ENCODE assay signal across 17 cellular contexts in genomic region chr5:55429221-55429620, GRCh38.
"Had no signal": no experiment of that assay in that cellular context is flagged by ENCODE, and none has a peak within 500 bp of the region (broad histone marks: within the 10 kb centered on the region; RNA-seq: fewer than 3 reads in every experiment).

No MANE protein-coding gene starts in this region.

- H3K9me3 ChIP-seq: psoas muscle, stomach, thoracic aorta had no signal

- H3K27me3 ChIP-seq: brain microvascular endothelial cell, stomach had no signal

- H3K27ac ChIP-seq: brain microvascular endothelial cell had no signal

- H3K4me1 Mint-ChIP-seq: neural crest cell had no signal

- ATAC-seq: activated naive CD4-positive, alpha-beta T cell treated with anti-CD3 and anti-CD28 coated beads, Interleukin-2, amount 50 U/mL, for 72 hours; psoas muscle had no signal

- H3K4me3 Mint-ChIP-seq: neural crest cell had no signal

- DNase-seq: activated CD4-positive, CD25-positive, alpha-beta regulatory T cell treated with anti-CD3 and anti-CD28 coated beads, Interleukin-2, amount 50 U/mL, for 72 hours; activated CD8-positive, alpha-beta memory T cell treated with anti-CD3 and anti-CD28 coated beads for 24 hours; activated CD8-positive, alpha-beta memory T cell treated with anti-CD3 and anti-CD28 coated beads, Interleukin-2, amount 50 U/mL, for 48 hours; activated effector memory CD4-positive, alpha-beta T cell treated with anti-CD3 and anti-CD28 coated beads, Interleukin-2, amount 50 U/mL, for 16 hours; activated T-cell treated with anti-CD3 and anti-CD28 coated beads, Interleukin-2, amount 50 U/mL, for 48 hours; amniotic stem cell; brain microvascular endothelial cell; central memory CD4-positive, alpha-beta T cell; foreskin melanocyte; psoas muscle; stimulated activated CD4-positive, alpha-beta T cell treated with anti-CD3 and anti-CD28 coated beads, Interleukin-15, amount 100 ng/mL, for 24 hours; stimulated activated CD4-positive, alpha-beta T cell treated with anti-CD3 and anti-CD28 coated beads, Interleukin-2, amount 100 ng/mL, for 48 hours; stomach; T1000 had no signal

- H3K4me3 ChIP-seq: psoas muscle, stomach, thoracic aorta had no signal
